Comparison of ENCODE assay signal across 8 cellular contexts in the genomic region with DNA sequence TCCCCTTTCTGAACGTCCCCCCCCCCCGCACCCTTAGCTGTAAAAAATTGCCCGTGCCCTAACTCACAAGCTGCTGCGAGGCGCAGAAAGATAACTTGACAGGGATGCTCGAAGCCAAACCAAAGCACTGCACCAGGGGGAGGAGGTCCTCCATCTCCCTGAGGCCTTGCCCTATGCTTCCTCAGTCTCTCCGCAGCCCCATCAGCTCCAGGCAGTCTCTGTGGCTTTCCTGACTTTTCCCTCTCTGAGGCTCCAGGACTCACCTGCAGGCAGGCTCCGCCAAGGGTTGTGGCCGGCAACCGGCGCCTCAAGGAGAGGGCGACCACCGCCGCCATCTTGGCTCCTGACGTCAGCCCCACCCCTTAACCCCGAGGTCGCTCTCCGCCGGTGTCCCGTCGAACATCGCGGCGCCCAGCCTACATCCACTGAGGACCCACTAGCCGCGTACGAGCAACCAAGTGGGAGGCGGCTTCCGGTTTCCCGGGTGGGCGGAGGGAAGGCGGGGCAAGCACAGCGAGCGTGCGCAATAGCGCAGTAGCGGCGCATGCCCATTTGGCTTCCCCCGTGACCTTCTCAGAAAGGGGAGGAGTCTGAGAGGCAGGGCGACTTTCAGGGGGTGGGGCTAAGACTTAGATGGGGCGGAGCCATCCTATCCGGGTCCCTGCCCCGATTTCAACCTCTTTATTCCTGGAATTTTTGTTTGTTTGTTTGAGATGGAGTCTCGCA. TPM values are rescaled to one million over a fixed set of nuclear protein-coding genes. Genes with fewer than 3 reads are reported as not detected.
DNase-seq lines count a peak whose midpoint lies in the region; ATAC-seq and TF ChIP-seq lines count a peak whose summit lies in the region.

A gene (minus strand): TSS at position 348 of the 726 bp plus-strand sequence. CDS start 13 bp downstream, at position 335.

- H3K4me3 ChIP-seq in lung: peak within 1 kb of the TSS; percentile 69

- no peaks in the 10 kb centered on the region for H3K9me3 ChIP-seq in lung (ENCODE audit: control insufficient read depth in 2 of 2, insufficient read depth in 1 of 2, low read length in 1 of 2)

- TF ChIP-seq CTCF in GM20000 (IDR thresholded peaks at IDR 0.05; ENCODE audit: extremely low read depth, missing control alignments): no peak
- no peak for TF ChIP-seq CTCF in lung (IDR thresholded peaks at IDR 0.05; ENCODE audit: control extremely low read depth, extremely low read depth)

- no peaks in the 10 kb centered on the region for H3K27me3 ChIP-seq in lung (ENCODE audit: control insufficient read depth, insufficient read depth)

- peaks cover 2 to 6% of the 10 kb centered on the region in 2 donors for H3K4me1 ChIP-seq in lung (ENCODE audit: control insufficient read depth in 2 of 2, insufficient read depth in 2 of 2, low read length in 2 of 2)

- CTCF ChIA-PET in activated CD8-positive, alpha-beta memory T cell treated with anti-CD3 and anti-CD28 coated beads for 36 hours (lab: Charles Lee): no interaction called here

- peaks cover 3 to 10% of the 10 kb centered on the region in 2 donors for H3K36me3 ChIP-seq in lung (ENCODE audit: control insufficient read depth in 2 of 2, insufficient read depth in 2 of 2, low read length in 2 of 2)

- DNase-seq in CMK (ENCODE audit: low read depth) (peak; percentile 99), GM20000 (ENCODE audit: low spot score) (peak; percentile 94), HT-29 (ENCODE audit: low spot score) (peak; percentile 98), NOMO-1 (lab: John Stamatoyannopoulos, UW; ENCODE audit: unreplicated experiment in 2 of 2) (peak; percentile 95 to 96), lung (ENCODE audit: low spot score) (peak; percentile 99)
- DNase-seq in effector CD8-positive, alpha-beta T cell (lab: John Stamatoyannopoulos, UW): peak; percentile 98
- peak; percentile 98 to 99 (median 98) for DNase-seq in stimulated activated CD4-positive, alpha-beta T cell treated with anti-CD3 and anti-CD28 coated beads, TNF-alpha, amount 100 ng/mL, for 4 hours (ENCODE audit: low read depth in 3 of 3)

- POLR2A ChIA-PET in activated CD8-positive, alpha-beta memory T cell treated with anti-CD3 and anti-CD28 coated beads for 36 hours (lab: Charles Lee): interaction anchor here (0.9 kb wide), 1 partner anchor 149 kb away, joined by 3 read pairs; no protein-coding TSS in a partner anchor

- WGBS in lung, 2 donors: 1% methylated on average over 44 of the region's 44 CpGs

- peak; percentile 97 for ATAC-seq in lung (ENCODE audit: insufficient read depth, low FRiP score)

- H3K27ac ChIP-seq in lung (ENCODE audit: low read depth in 1 of 2, low read length in 1 of 2): peak within 1 kb of the TSS; percentile 87 to 89

RNA-seq across cellular contexts. Expression of the gene that starts here (rescaled TPM):
- 145 and 157 TPM in 2 replicates for total RNA-seq in HT-29 (2014; rRNA removed; shearing (Covaris generic))
- total RNA-seq in activated CD8-positive, alpha-beta memory T cell treated with anti-CD3 and anti-CD28 coated beads for 36 hours: 100 to 1,000 TPM; 151 to 155 TPM
- total RNA-seq in lung: 10 to 100 TPM; 59.1 to 93.2 TPM
- polyA plus RNA-seq in lung: 100 to 1,000 TPM in 1 of 2 donors, 10 to 100 TPM in 1; 73.8 to 117 TPM

Comparison
In these comparisons a context has a peak if more than half of its experiments do, and no peak if none do; other contexts are left out.
1. Peak in every context shown above with its lines: DNase-seq, ATAC-seq, H3K4me3 ChIP-seq and H3K27ac ChIP-seq.